1 cellular context compared by ENCODE assay signal in the genomic region with DNA sequence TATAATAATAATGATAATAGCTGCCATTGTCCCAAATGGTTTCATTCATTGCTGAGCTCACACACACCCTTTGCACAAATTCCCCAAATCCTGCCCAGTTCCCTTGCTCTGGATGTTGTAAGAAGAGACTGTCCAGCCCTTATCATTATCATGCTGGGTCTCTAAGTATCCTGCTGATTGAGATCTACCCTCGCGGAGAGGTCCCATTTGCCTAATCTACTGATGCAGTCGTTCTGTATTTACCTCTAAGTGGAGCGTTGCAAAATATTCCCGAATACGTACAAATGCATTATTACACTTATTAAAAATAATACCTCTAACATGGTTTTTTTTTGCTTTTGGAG.
A peak's percentile ranks its signal among the peaks of the same experiment; 100 is the strongest.
TF ChIP-seq lines count a peak whose summit lies in the region.

No MANE protein-coding gene starts in this region.

TF ChIP-seq in K562, 482 proteins besides CTCF, POLR2A, EP300 and RAD21 (continued from another document):
- TF ChIP-seq GTF3C2 (IDR thresholded peaks at IDR 0.05; ENCODE audit: borderline replicate concordance, extremely low read depth, insufficient read length) (no peak), SMAD1 (IDR thresholded peaks at IDR 0.05; ENCODE audit: low read depth, low read length, partially characterized antibody) (no peak), MEF2D (tag; conservative IDR thresholded peaks at IDR 0.05; ENCODE audit: low read depth) (no peak), HNRNPUL1 (IDR thresholded peaks at IDR 0.05; ENCODE audit: low read length) (no peak), HNRNPK (IDR thresholded peaks at IDR 0.05; ENCODE audit: low read depth, low read length, poor library complexity, severe bottlenecking) (no peak), DPF2 (IDR thresholded peaks at IDR 0.05) (peak; percentile 23; the same call in 1 of the 2 replicates), ARID1B (IDR thresholded peaks at IDR 0.05) (peak; percentile 31; the same call in 1 of the 2 replicates), ETV1 (tag; conservative IDR thresholded peaks at IDR 0.05; ENCODE audit: low read depth) (no peak), GABPB2 (CRISPR knock-in tag; conservative IDR thresholded peaks at IDR 0.05) (no peak), MCM7 (IDR thresholded peaks at IDR 0.05) (no peak), CSDE1 (IDR thresholded peaks at IDR 0.05) (no peak), CREB1 (IDR thresholded peaks at IDR 0.05) (no peak), CREB1 (CRISPR knock-in tag; IDR thresholded peaks at IDR 0.05) (no peak), CBFA2T3 (IDR thresholded peaks at IDR 0.05) (no peak), TEAD4 (IDR thresholded peaks at IDR 0.05; ENCODE audit: low read length) (no peak), TEAD4 (CRISPR knock-in tag; IDR thresholded peaks at IDR 0.05; ENCODE audit: borderline replicate concordance) (no peak), ZNF668 (CRISPR knock-in tag; IDR thresholded peaks at IDR 0.05) (no peak), CREM (IDR thresholded peaks at IDR 0.05; ENCODE audit: low read depth) (no peak), DACH1 (IDR thresholded peaks at IDR 0.05; ENCODE audit: partially characterized antibody) (no peak), ZNF143 (CRISPR knock-in tag; IDR thresholded peaks at IDR 0.05) (no peak), ELK1 (CRISPR knock-in tag; IDR thresholded peaks at IDR 0.05) (no peak), MITF (IDR thresholded peaks at IDR 0.05) (no peak), ADNP (tag; IDR thresholded peaks at IDR 0.05) (peak; percentile 78; the same call in 1 of the 2 replicates)
- TF ChIP-seq, protein P1, sequence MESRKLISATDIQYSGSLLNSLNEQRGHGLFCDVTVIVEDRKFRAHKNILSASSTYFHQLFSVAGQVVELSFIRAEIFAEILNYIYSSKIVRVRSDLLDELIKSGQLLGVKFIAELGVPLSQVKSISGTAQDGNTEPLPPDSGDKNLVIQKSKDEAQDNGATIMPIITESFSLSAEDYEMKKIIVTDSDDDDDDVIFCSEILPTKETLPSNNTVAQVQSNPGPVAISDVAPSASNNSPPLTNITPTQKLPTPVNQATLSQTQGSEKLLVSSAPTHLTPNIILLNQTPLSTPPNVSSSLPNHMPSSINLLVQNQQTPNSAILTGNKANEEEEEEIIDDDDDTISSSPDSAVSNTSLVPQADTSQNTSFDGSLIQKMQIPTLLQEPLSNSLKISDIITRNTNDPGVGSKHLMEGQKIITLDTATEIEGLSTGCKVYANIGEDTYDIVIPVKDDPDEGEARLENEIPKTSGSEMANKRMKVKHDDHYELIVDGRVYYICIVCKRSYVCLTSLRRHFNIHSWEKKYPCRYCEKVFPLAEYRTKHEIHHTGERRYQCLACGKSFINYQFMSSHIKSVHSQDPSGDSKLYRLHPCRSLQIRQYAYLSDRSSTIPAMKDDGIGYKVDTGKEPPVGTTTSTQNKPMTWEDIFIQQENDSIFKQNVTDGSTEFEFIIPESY (CRISPR knock-in tag; IDR thresholded peaks at IDR 0.05) = no peak
TF ChIP-seq in K562: peak in this region for 3.
